Comparison of ENCODE assay signal across 6 cellular contexts in the genomic region with DNA sequence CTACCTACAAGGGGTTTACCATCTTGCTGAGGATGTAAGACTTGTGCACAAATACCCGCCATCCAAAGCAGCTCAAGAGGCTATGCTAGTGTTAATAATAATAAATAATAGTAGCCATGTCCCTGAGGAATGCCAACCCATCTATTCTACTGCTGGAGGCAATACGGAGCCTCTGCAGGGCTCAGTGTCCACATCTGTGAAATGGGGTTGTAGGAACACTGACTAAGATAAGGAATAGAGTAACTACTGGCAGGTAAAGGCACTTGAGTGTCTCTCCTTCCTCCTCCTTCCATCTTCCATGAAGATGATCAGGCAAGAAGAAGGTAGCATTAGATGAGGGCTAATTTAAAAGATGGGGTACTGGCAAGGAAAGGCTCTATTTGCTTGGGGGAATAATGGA.
"Had no signal": no experiment of that assay in that cellular context is flagged by ENCODE, and none has a peak within 500 bp of the region (broad histone marks: within the 10 kb centered on the region; RNA-seq: fewer than 3 reads in every experiment).

No MANE protein-coding gene starts in this region.

- H3K9ac ChIP-seq: KMS-11 had no signal

- DNase-seq: IMR-90, KBM-7, KG1 had no signal

- FAIRE-seq: HTR-8/SVneo had no signal

- H3K4me2 ChIP-seq: KMS-11 had no signal

- H3K27ac ChIP-seq: HL-60, KMS-11 had no signal
